In genomic region chr14:104665663-104666522, GRCh38 we compare ENCODE assay signal across 8 cellular contexts. TPM values are rescaled to one million over a fixed set of nuclear protein-coding genes. Genes with fewer than 3 reads are reported as not detected.
DNase-seq lines count a peak whose midpoint lies in the region; ATAC-seq lines count a peak whose summit lies in the region.

No MANE protein-coding gene starts in this region.

- no peaks in the 10 kb centered on the region for H3K36me3 ChIP-seq in neuron (ENCODE audit: insufficient read depth, low read length)

- H3K27me3 Mint-ChIP-seq in activated CD4-positive, alpha-beta T cell treated with anti-CD3 and anti-CD28 coated beads for 36 hours: peaks cover 5% of the 10 kb centered on the region

- no peak overlapping the region for H3K27ac Mint-ChIP-seq in activated CD4-positive, alpha-beta T cell treated with anti-CD3 and anti-CD28 coated beads for 36 hours

- peaks cover 22% of the 10 kb centered on the region for H3K4me1 Mint-ChIP-seq in activated CD4-positive, alpha-beta T cell treated with anti-CD3 and anti-CD28 coated beads for 36 hours

- peak; percentile 22 to 30 for DNase-seq in stimulated activated CD4-positive, alpha-beta T cell treated with anti-CD3 and anti-CD28 coated beads, Interleukin-2, amount 100 ng/mL, for 48 hours
- no peak for DNase-seq in stimulated activated CD4-positive, alpha-beta T cell treated with anti-CD3 and anti-CD28 coated beads, Interleukin-1b, Interleukin-23, amount 100 ng/mL, for 48 hours
- peak; percentile 71 for DNase-seq in activated CD4-positive, alpha-beta T cell treated with anti-CD3 and anti-CD28 coated beads for 36 hours
- DNase-seq in NCI-H1694 (lab: John Stamatoyannopoulos, UW): no peak
- no peak for DNase-seq in NCI-H1436 (lab: John Stamatoyannopoulos, UW)

- H3K36me3 Mint-ChIP-seq in activated CD4-positive, alpha-beta T cell treated with anti-CD3 and anti-CD28 coated beads for 36 hours (ENCODE audit: low read depth): no peaks in the 10 kb centered on the region

- H3K9me3 Mint-ChIP-seq in activated CD4-positive, alpha-beta T cell treated with anti-CD3 and anti-CD28 coated beads for 36 hours (ENCODE audit: low read depth): no peaks in the 10 kb centered on the region

- H2AFZ ChIP-seq in neuron (ENCODE audit: low read depth, low read length): peak overlapping the region; percentile 63

- H3K4me3 Mint-ChIP-seq in activated CD4-positive, alpha-beta T cell treated with anti-CD3 and anti-CD28 coated beads for 36 hours: no peak overlapping the region

- peak overlapping the region; percentile 14 for H3K4me3 ChIP-seq in neuron (ENCODE audit: low read length)

- peaks cover 3% of the 10 kb centered on the region for H3K9me3 ChIP-seq in neuron (ENCODE audit: low read length)

- H3K27me3 ChIP-seq in neuron (ENCODE audit: insufficient read depth, low read length): no peaks in the 10 kb centered on the region

- intact Hi-C loops in activated CD4-positive, alpha-beta T cell treated with anti-CD3 and anti-CD28 coated beads for 36 hours (cut with DNase I, micrococcal nuclease): loop anchor here (1.0 kb wide), 1 partner anchor 42 kb away; no protein-coding TSS in a partner anchor

- peaks cover 15% of the 10 kb centered on the region for H3K4me1 ChIP-seq in neuron (ENCODE audit: insufficient read depth, low read length)

- POLR2A ChIA-PET in activated CD4-positive, alpha-beta T cell treated with anti-CD3 and anti-CD28 coated beads for 36 hours (lab: Charles Lee): interaction anchor here (0.8 kb wide), 1 partner anchor 12 kb away, joined by 3 read pairs; no protein-coding TSS in a partner anchor

- ATAC-seq in activated CD4-positive, alpha-beta T cell treated with anti-CD3 and anti-CD28 coated beads for 36 hours: peak; percentile 93
- ATAC-seq in esophagus mucosa (peak; percentile 72), HG03378 (IDR thresholded peaks at IDR 0.05; ENCODE audit: unreplicated experiment) (no peak)

- CTCF ChIA-PET in activated CD4-positive, alpha-beta T cell treated with anti-CD3 and anti-CD28 coated beads for 36 hours (lab: Charles Lee): interaction anchor here (0.7 to 0.8 kb wide), 2 partner anchors 22 to 574 kb away, joined by 3 read pairs; no protein-coding TSS in a partner anchor

RNA-seq across cellular contexts. Expression of gene INF2, which starts 23.5 kb away (rescaled TPM):
- 10 to 100 TPM; 60.8 to 66.0 TPM for total RNA-seq in activated CD4-positive, alpha-beta T cell treated with anti-CD3 and anti-CD28 coated beads for 36 hours
- total RNA-seq in esophagus mucosa: 28.4 TPM

RNA-seq across cellular contexts. Expression of gene ADSS1, which starts 58.1 kb away (rescaled TPM):
- 1 to 10 TPM; 2.2 to 3.2 TPM for total RNA-seq in activated CD4-positive, alpha-beta T cell treated with anti-CD3 and anti-CD28 coated beads for 36 hours
- total RNA-seq in esophagus mucosa: 5.7 TPM

Comparison
In these comparisons a context has a peak if more than half of its experiments do, and no peak if none do; other contexts are left out.
1. DNase-seq: peak in stimulated activated CD4-positive, alpha-beta T cell treated with anti-CD3 and anti-CD28 coated beads, Interleukin-2, amount 100 ng/mL, for 48 hours (2 of 2) and activated CD4-positive, alpha-beta T cell treated with anti-CD3 and anti-CD28 coated beads for 36 hours (single experiment); none in stimulated activated CD4-positive, alpha-beta T cell treated with anti-CD3 and anti-CD28 coated beads, Interleukin-1b, Interleukin-23, amount 100 ng/mL, for 48 hours (single experiment), NCI-H1694 (single experiment) and NCI-H1436 (single experiment).